Comparison of ENCODE assay signal across 2 cellular contexts in the genomic region with DNA sequence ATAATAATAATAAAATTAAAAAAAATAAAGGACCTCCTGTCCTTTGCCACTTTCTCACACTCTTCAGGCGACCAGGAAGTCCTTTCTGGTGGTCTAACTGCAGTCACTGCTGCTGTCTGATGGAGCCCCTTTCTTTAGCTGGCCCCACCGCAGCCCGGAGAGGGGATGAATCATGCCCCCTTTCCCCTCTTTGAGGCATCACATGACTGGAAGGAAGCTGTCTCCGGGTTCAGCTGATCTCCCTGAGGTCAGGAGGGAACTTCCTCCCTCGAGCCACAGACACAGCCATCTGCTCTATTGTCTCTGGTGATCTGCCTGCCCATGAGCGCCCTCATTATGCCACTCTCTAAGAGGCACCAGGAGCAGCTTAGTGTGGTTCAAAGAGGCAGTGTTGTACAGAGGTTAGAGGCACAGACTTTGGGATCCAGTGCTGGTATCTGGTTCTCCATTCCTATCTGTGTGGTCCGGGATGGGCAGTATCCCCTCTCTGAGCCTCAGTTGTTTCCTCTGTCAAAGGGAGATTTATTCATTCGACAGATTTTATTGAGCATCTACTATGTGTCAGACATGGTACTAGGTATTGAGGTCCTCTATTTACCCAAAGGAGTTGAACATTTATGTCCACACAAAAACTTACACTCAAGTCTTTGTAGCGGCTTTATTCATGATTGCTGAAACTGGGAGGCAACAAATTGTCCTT.
A peak's percentile ranks its signal among the peaks of the same experiment; 100 is the strongest.
TF ChIP-seq lines count a peak whose summit lies in the region.

No MANE protein-coding gene starts in this region.

TF ChIP-seq in HepG2, 621 proteins besides CTCF, POLR2A, EP300 and RAD21:
- TF ChIP-seq ZNF296 (CRISPR knock-in tag; conservative IDR thresholded peaks at IDR 0.05) = no peak
- TF ChIP-seq, protein P1, sequence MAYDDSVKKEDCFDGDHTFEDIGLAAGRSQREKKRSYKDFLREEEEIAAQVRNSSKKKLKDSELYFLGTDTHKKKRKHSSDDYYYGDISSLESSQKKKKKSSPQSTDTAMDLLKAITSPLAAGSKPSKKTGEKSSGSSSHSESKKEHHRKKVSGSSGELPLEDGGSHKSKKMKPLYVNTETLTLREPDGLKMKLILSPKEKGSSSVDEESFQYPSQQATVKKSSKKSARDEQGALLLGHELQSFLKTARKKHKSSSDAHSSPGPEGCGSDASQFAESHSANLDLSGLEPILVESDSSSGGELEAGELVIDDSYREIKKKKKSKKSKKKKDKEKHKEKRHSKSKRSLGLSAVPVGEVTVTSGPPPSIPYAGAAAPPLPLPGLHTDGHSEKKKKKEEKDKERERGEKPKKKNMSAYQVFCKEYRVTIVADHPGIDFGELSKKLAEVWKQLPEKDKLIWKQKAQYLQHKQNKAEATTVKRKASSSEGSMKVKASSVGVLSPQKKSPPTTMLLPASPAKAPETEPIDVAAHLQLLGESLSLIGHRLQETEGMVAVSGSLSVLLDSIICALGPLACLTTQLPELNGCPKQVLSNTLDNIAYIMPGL (CRISPR knock-in tag; IDR thresholded peaks at IDR 0.05; ENCODE audit: borderline replicate concordance in 1 of 2, low read depth in 1 of 2) = no peak
- no peak for TF ChIP-seq ZNF891 (CRISPR knock-in tag; IDR thresholded peaks at IDR 0.05)
- TF ChIP-seq ZNF430 (CRISPR knock-in tag; IDR thresholded peaks at IDR 0.05) = no peak
- TF ChIP-seq, protein P2, sequence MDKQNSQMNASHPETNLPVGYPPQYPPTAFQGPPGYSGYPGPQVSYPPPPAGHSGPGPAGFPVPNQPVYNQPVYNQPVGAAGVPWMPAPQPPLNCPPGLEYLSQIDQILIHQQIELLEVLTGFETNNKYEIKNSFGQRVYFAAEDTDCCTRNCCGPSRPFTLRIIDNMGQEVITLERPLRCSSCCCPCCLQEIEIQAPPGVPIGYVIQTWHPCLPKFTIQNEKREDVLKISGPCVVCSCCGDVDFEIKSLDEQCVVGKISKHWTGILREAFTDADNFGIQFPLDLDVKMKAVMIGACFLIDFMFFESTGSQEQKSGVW (CRISPR knock-in tag; IDR thresholded peaks at IDR 0.05; ENCODE audit: borderline replicate concordance) = no peak
- TF ChIP-seq TBX2 (CRISPR knock-in tag; IDR thresholded peaks at IDR 0.05; ENCODE audit: borderline replicate concordance) = no peak

TF ChIP-seq in endothelial cell of umbilical vein, 7 proteins besides CTCF, POLR2A, EP300 and RAD21:
- peak; percentile 37 for TF ChIP-seq POLR2AphosphoS5 (IDR thresholded peaks at IDR 0.05; ENCODE audit: insufficient read depth, low read depth, low read length)
- TF ChIP-seq FOS (IDR thresholded peaks at IDR 0.05; ENCODE audit: borderline replicate concordance, insufficient read depth, low read length) = peak; percentile 45
- no peak for TF ChIP-seq MYC (IDR thresholded peaks at IDR 0.05; ENCODE audit: low read depth, low read length)
- TF ChIP-seq, protein P3, sequence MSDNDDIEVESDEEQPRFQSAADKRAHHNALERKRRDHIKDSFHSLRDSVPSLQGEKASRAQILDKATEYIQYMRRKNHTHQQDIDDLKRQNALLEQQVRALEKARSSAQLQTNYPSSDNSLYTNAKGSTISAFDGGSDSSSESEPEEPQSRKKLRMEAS (IDR thresholded peaks at IDR 0.05; ENCODE audit: insufficient read depth, insufficient read length) = no peak
